ENCODE assay signal across 8 cellular contexts in the genomic region with DNA sequence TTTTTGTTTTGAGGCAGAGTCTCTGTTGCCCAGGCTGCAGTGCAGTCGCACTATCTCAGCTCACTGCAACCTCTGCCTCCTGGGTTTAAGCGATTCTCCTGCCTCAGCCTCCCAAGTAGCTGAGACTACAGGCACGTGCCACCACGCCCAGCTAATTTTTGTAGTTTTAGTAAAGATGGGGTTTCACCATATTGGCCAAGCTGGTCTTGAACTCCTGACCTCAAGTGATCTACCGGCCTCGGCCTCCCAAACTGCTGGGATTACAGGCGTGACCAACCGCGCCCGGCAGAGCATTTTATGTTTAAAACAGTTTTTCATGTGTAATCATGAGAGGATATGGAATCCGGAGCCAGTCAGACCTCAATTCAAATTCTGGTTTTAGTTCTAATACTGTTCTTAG.
A peak's percentile ranks its signal among the peaks of the same experiment; 100 is the strongest.
DNase-seq lines count a peak whose midpoint lies in the region; ATAC-seq and TF ChIP-seq lines count a peak whose summit lies in the region.
"Not testable (repeated sequence)": the region's sequence is repeated elsewhere in the genome, so short reads cannot be mapped to it uniquely, and the experiment has no call there.

No MANE protein-coding gene starts in this region.

- H3K27me3 ChIP-seq in CD4-positive, CD25-positive, alpha-beta regulatory T cell (ENCODE audit: control insufficient read depth, insufficient read depth, low read length); esophagus muscularis mucosa; tibial artery: not testable (repeated sequence)

- CTCF ChIA-PET in RWPE1 (lab: Yijun Ruan, JAX): interaction anchor here (0.8 kb wide), 1 partner anchor 9 kb away, joined by 4 read pairs; no protein-coding TSS in a partner anchor
- CTCF ChIA-PET in activated CD8-positive, alpha-beta T cell treated with anti-CD3 and anti-CD28 coated beads, Interleukin-2, amount 10 ng/mL, durations not matched to agents 7 days and 5 days (lab: Charles Lee): interaction anchor here (0.9 to 2.4 kb wide), 4 partner anchors 9 to 224 kb away, joined by 3 to 12 read pairs (median 6); no protein-coding TSS in a partner anchor

- intact Hi-C loops in esophagus muscularis mucosa (cut with DNase I); tibial artery (cut with DNase I; ENCODE audit: low total_unique reads): not testable (repeated sequence)
- intact Hi-C loops in sciatic nerve (cut with DNase I): loop anchor here (5.0 kb wide), 1 partner anchor 111 kb away; no protein-coding TSS in a partner anchor

- not testable (repeated sequence) for H3K27ac ChIP-seq in CD4-positive, CD25-positive, alpha-beta regulatory T cell (ENCODE audit: insufficient read depth, low read length, poor library complexity, severe bottlenecking)
- H3K27ac ChIP-seq in RWPE1 (peak overlapping the region; percentile 99), esophagus muscularis mucosa (replicated peaks in 1 of 4) (peak overlapping the region; percentile 85 to 98 (median 96)), tibial artery (peak overlapping the region; percentile 98 to 99)

- H3K4me3 Mint-ChIP-seq in CD4-positive, CD25-positive, alpha-beta regulatory T cell: peak overlapping the region in 3 of 4 donors; percentile 56 to 88 (median 85)
- H3K4me3 Mint-ChIP-seq in activated CD8-positive, alpha-beta T cell treated with anti-CD3 and anti-CD28 coated beads, Interleukin-2, amount 10 ng/mL, durations not matched to agents 7 days and 5 days: peak overlapping the region; percentile 30
- H3K4me3 Mint-ChIP-seq in activated naive CD8-positive, alpha-beta T cell treated with anti-CD3 and anti-CD28 coated beads for 36 hours: not testable (repeated sequence)
- peak overlapping the region in 4 of 10 donors; percentile 16 to 66 (median 48) for H3K4me3 Mint-ChIP-seq in naive thymus-derived CD8-positive, alpha-beta T cell

- not testable (repeated sequence) for H3K36me3 ChIP-seq in CD4-positive, CD25-positive, alpha-beta regulatory T cell (ENCODE audit: control insufficient read depth, insufficient read depth, low read length); esophagus muscularis mucosa; tibial artery

- DNase-seq in CD4-positive, CD25-positive, alpha-beta regulatory T cell; RWPE1 (ENCODE audit: low spot score); activated CD8-positive, alpha-beta T cell treated with anti-CD3 and anti-CD28 coated beads, Interleukin-2, amount 10 ng/mL, durations not matched to agents 7 days and 5 days; activated naive CD8-positive, alpha-beta T cell treated with anti-CD3 and anti-CD28 coated beads for 36 hours; esophagus muscularis mucosa (ENCODE audit: extremely low spot score); naive thymus-derived CD8-positive, alpha-beta T cell; tibial artery: not testable (repeated sequence)
- DNase-seq in sciatic nerve (ENCODE audit: low spot score): peak; percentile 51

- POLR2A ChIA-PET in RWPE1 (lab: Yijun Ruan, JAX; ENCODE audit: low non-redundant PET): not testable (repeated sequence)
- POLR2A ChIA-PET in activated CD8-positive, alpha-beta T cell treated with anti-CD3 and anti-CD28 coated beads, Interleukin-2, amount 10 ng/mL, durations not matched to agents 7 days and 5 days (lab: Charles Lee): interaction anchor here (0.6 to 1.3 kb wide), 4 partner anchors 26 to 181 kb away, joined by 4 to 8 read pairs (median 6); no protein-coding TSS in a partner anchor
- POLR2A ChIA-PET in naive thymus-derived CD8-positive, alpha-beta T cell (lab: Charles Lee): interaction anchor here (0.5 to 14.5 kb wide), 6 partner anchors 77 to 182 kb away, joined by 3 to 681 read pairs (median 4); no protein-coding TSS in a partner anchor

- TF ChIP-seq POLR2A in esophagus muscularis mucosa (IDR thresholded peaks at IDR 0.05; ENCODE audit: low read depth): not testable (repeated sequence)

- peaks cover 16 to 42% (median 32%) of the 10 kb centered on the region in 4 donors for H3K4me1 Mint-ChIP-seq in CD4-positive, CD25-positive, alpha-beta regulatory T cell
- peaks cover 31% of the 10 kb centered on the region for H3K4me1 Mint-ChIP-seq in activated CD8-positive, alpha-beta T cell treated with anti-CD3 and anti-CD28 coated beads, Interleukin-2, amount 10 ng/mL, durations not matched to agents 7 days and 5 days (ENCODE audit: low read depth)
- peaks cover 31% of the 10 kb centered on the region for H3K4me1 Mint-ChIP-seq in activated naive CD8-positive, alpha-beta T cell treated with anti-CD3 and anti-CD28 coated beads for 36 hours
- H3K4me1 Mint-ChIP-seq in naive thymus-derived CD8-positive, alpha-beta T cell: peaks cover 10 to 38% (median 22%) of the 10 kb centered on the region in 4 donors

- not testable (repeated sequence) for H3K4me3 ChIP-seq in CD4-positive, CD25-positive, alpha-beta regulatory T cell (ENCODE audit: low read depth, low read length); esophagus muscularis mucosa; tibial artery

- H3K36me3 Mint-ChIP-seq in CD4-positive, CD25-positive, alpha-beta regulatory T cell; activated naive CD8-positive, alpha-beta T cell treated with anti-CD3 and anti-CD28 coated beads for 36 hours; naive thymus-derived CD8-positive, alpha-beta T cell: not testable (repeated sequence)
- H3K36me3 Mint-ChIP-seq in activated CD8-positive, alpha-beta T cell treated with anti-CD3 and anti-CD28 coated beads, Interleukin-2, amount 10 ng/mL, durations not matched to agents 7 days and 5 days (ENCODE audit: low read depth): peaks cover 12% of the 10 kb centered on the region

- H3K9me3 Mint-ChIP-seq in CD4-positive, CD25-positive, alpha-beta regulatory T cell; activated CD8-positive, alpha-beta T cell treated with anti-CD3 and anti-CD28 coated beads, Interleukin-2, amount 10 ng/mL, durations not matched to agents 7 days and 5 days (ENCODE audit: insufficient read depth); activated naive CD8-positive, alpha-beta T cell treated with anti-CD3 and anti-CD28 coated beads for 36 hours; naive thymus-derived CD8-positive, alpha-beta T cell: not testable (repeated sequence)

- not testable (repeated sequence) for H3K9me3 ChIP-seq in CD4-positive, CD25-positive, alpha-beta regulatory T cell (ENCODE audit: control insufficient read depth in 2 of 2, low read length in 2 of 2); esophagus muscularis mucosa; tibial artery

- H3K4me1 ChIP-seq in CD4-positive, CD25-positive, alpha-beta regulatory T cell (ENCODE audit: control insufficient read depth, insufficient read depth, low read length, poor library complexity, severe bottlenecking): peaks cover 37% of the 10 kb centered on the region
- H3K4me1 ChIP-seq in esophagus muscularis mucosa: peaks cover 40 to 75% (median 71%) of the 10 kb centered on the region in 4 donors
- H3K4me1 ChIP-seq in tibial artery: peaks cover 11 to 89% (median 57%) of the 10 kb centered on the region in 4 donors

- ATAC-seq in CD4-positive, CD25-positive, alpha-beta regulatory T cell (ENCODE audit: low read depth in 2 of 2); activated CD8-positive, alpha-beta T cell treated with anti-CD3 and anti-CD28 coated beads, Interleukin-2, amount 10 ng/mL, durations not matched to agents 7 days and 5 days; naive thymus-derived CD8-positive, alpha-beta T cell; sciatic nerve: not testable (repeated sequence)

- H3K27ac Mint-ChIP-seq in CD4-positive, CD25-positive, alpha-beta regulatory T cell: peak overlapping the region in 1 of 3 donors; percentile 90
- not testable (repeated sequence) for H3K27ac Mint-ChIP-seq in activated CD8-positive, alpha-beta T cell treated with anti-CD3 and anti-CD28 coated beads, Interleukin-2, amount 10 ng/mL, durations not matched to agents 7 days and 5 days
- peak overlapping the region; percentile 3 for H3K27ac Mint-ChIP-seq in activated naive CD8-positive, alpha-beta T cell treated with anti-CD3 and anti-CD28 coated beads for 36 hours
- peak overlapping the region in 6 of 10 donors; percentile 12 to 79 (median 50) for H3K27ac Mint-ChIP-seq in naive thymus-derived CD8-positive, alpha-beta T cell

- TF ChIP-seq CTCF in RWPE1 (conservative IDR thresholded peaks at IDR 0.05; ENCODE audit: low read depth); esophagus muscularis mucosa (IDR thresholded peaks at IDR 0.05); tibial artery (IDR thresholded peaks at IDR 0.05): not testable (repeated sequence)

- 98% methylated on average over 11 of the region's 11 CpGs for WGBS in esophagus muscularis mucosa

- TF ChIP-seq EP300 in esophagus muscularis mucosa (IDR thresholded peaks at IDR 0.05): not testable (repeated sequence)

- H3K27me3 Mint-ChIP-seq in CD4-positive, CD25-positive, alpha-beta regulatory T cell; activated CD8-positive, alpha-beta T cell treated with anti-CD3 and anti-CD28 coated beads, Interleukin-2, amount 10 ng/mL, durations not matched to agents 7 days and 5 days (ENCODE audit: low read depth); activated naive CD8-positive, alpha-beta T cell treated with anti-CD3 and anti-CD28 coated beads for 36 hours; naive thymus-derived CD8-positive, alpha-beta T cell: not testable (repeated sequence)
